ENCODE assay signal across 29 cellular contexts in the genomic region with DNA sequence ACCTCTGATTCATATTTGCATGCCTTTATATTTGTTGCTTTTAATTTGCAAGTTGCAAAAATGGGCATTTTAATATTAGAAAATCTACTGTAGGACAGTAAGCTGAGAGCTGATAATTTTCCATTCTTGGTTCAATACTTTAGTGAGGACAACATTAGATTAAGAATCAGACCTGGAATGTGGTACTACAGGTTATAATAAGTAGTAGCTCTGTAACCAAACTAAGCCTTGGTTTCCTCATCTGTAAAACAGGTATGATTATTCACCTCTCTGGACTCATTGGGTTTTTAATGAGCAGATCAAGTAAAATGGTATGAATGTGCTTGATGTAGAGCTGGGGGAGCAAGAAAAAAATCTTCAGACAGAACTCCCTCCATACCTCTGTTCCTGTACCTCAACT. TPM values are rescaled to one million over a fixed set of nuclear protein-coding genes. Genes with fewer than 3 reads are reported as not detected.
"Had no signal": no experiment of that assay in that cellular context is flagged by ENCODE, and none has a peak within 500 bp of the region (broad histone marks: within the 10 kb centered on the region; RNA-seq: fewer than 3 reads in every experiment).

No MANE protein-coding gene starts in this region.

- H3K27me3 ChIP-seq: Peyer's patch, SJCRH30 had no signal

- H3K4me1 ChIP-seq: breast epithelium, SJCRH30 had no signal

- H3K36me3 ChIP-seq: breast epithelium, Peyer's patch, SJCRH30, WERI-Rb-1 had no signal

- ATAC-seq: activated CD4-positive, alpha-beta T cell treated with anti-CD3 and anti-CD28 coated beads for 36 hours; activated T-cell treated with anti-CD3 and anti-CD28 coated beads, Interleukin-2, amount 50 U/mL, for 72 hours had no signal

- DNase-seq: activated CD4-positive, alpha-beta memory T cell treated with anti-CD3 and anti-CD28 coated beads, Interleukin-2, amount 10 ng/mL, durations not matched to agents 7 days and 5 days; activated CD4-positive, alpha-beta T cell treated with anti-CD3 and anti-CD28 coated beads for 36 hours; activated CD4-positive, alpha-beta T cell treated with anti-CD3 and anti-CD28 coated beads, Interleukin-2, amount 50 U/mL, for 1 hour; activated CD8-positive, alpha-beta memory T cell treated with anti-CD3 and anti-CD28 coated beads, Interleukin-2, amount 50 U/mL, for 4 hours; activated gamma-delta T cell treated with Interleukin-2 at 50 U/mL for 16 hours; activated naive CD4-positive, alpha-beta T cell treated with anti-CD3 and anti-CD28 coated beads, Interleukin-2, amount 10 ng/mL, durations not matched to agents 7 days and 5 days; activated naive CD8-positive, alpha-beta T cell treated with anti-CD3 and anti-CD28 coated beads for 36 hours; activated T-cell treated with anti-CD3 and anti-CD28 coated beads, Interleukin-2, amount 50 U/mL, for 72 hours; central memory CD4-positive, alpha-beta T cell; NCI-H1092; NCI-H1417; NCI-H1930; NCI-H2107; NCI-H345; NCI-H510A; NCI-H526 treated with DMSO at 0.1 percent for 48 hours; NCI-H82; Peyer's patch; Right ventricle myocardium superior; SK-N-SH; WERI-Rb-1 had no signal

- H3K27ac ChIP-seq: breast epithelium, KMS-11, RWPE1, SJCRH30, WERI-Rb-1 had no signal

- H3K36me3 Mint-ChIP-seq: activated naive CD4-positive, alpha-beta T cell treated with anti-CD3 and anti-CD28 coated beads, Interleukin-2, amount 10 ng/mL, durations not matched to agents 7 days and 5 days; activated naive CD8-positive, alpha-beta T cell treated with anti-CD3 and anti-CD28 coated beads for 36 hours had no signal

- H3K27me3 Mint-ChIP-seq: activated CD4-positive, alpha-beta memory T cell treated with anti-CD3 and anti-CD28 coated beads, Interleukin-2, amount 10 ng/mL, durations not matched to agents 7 days and 5 days; activated naive CD4-positive, alpha-beta T cell treated with anti-CD3 and anti-CD28 coated beads, Interleukin-2, amount 10 ng/mL, durations not matched to agents 7 days and 5 days; activated naive CD8-positive, alpha-beta T cell treated with anti-CD3 and anti-CD28 coated beads for 36 hours had no signal

- H3K9ac ChIP-seq: KMS-11, SK-N-SH had no signal

- H3K4me3 Mint-ChIP-seq: activated CD4-positive, alpha-beta memory T cell treated with anti-CD3 and anti-CD28 coated beads, Interleukin-2, amount 10 ng/mL, durations not matched to agents 7 days and 5 days; activated CD4-positive, alpha-beta T cell treated with anti-CD3 and anti-CD28 coated beads for 36 hours; activated naive CD4-positive, alpha-beta T cell treated with anti-CD3 and anti-CD28 coated beads, Interleukin-2, amount 10 ng/mL, durations not matched to agents 7 days and 5 days; activated naive CD8-positive, alpha-beta T cell treated with anti-CD3 and anti-CD28 coated beads for 36 hours; activated T-cell treated with anti-CD3 and anti-CD28 coated beads, Interleukin-2, amount 50 U/mL, for 72 hours; T-helper 2 cell treated with Interferon-gamma antibody and Interleukin-4, amounts not matched to agents 5 μg/mL and 100 μg/mL, for 36 hours had no signal

- H3K9me3 ChIP-seq: breast epithelium, Peyer's patch, SJCRH30, SK-N-SH had no signal

- H3K4me1 Mint-ChIP-seq: activated CD4-positive, alpha-beta memory T cell treated with anti-CD3 and anti-CD28 coated beads, Interleukin-2, amount 10 ng/mL, durations not matched to agents 7 days and 5 days; activated CD4-positive, alpha-beta T cell treated with anti-CD3 and anti-CD28 coated beads for 36 hours; activated naive CD4-positive, alpha-beta T cell treated with anti-CD3 and anti-CD28 coated beads, Interleukin-2, amount 10 ng/mL, durations not matched to agents 7 days and 5 days; activated naive CD8-positive, alpha-beta T cell treated with anti-CD3 and anti-CD28 coated beads for 36 hours had no signal

- H3K9me3 Mint-ChIP-seq: activated CD4-positive, alpha-beta memory T cell treated with anti-CD3 and anti-CD28 coated beads, Interleukin-2, amount 10 ng/mL, durations not matched to agents 7 days and 5 days; activated naive CD4-positive, alpha-beta T cell treated with anti-CD3 and anti-CD28 coated beads, Interleukin-2, amount 10 ng/mL, durations not matched to agents 7 days and 5 days; activated T-helper 2 cell treated with anti-CD3 and anti-CD28 coated beads, Interferon-gamma antibody, Interleukin-2, Interleukin-4, amounts not matched to agents 10 μg/mL and 5 μg/mL and 100 μg/mL, durations not matched to agents 14 hours and 24 hours and 36 hours; T-helper 2 cell treated with Interferon-gamma antibody and Interleukin-4, amounts not matched to agents 5 μg/mL and 100 μg/mL, for 36 hours had no signal

- H3K27ac Mint-ChIP-seq: activated CD4-positive, alpha-beta memory T cell treated with anti-CD3 and anti-CD28 coated beads, Interleukin-2, amount 10 ng/mL, durations not matched to agents 7 days and 5 days; activated CD4-positive, alpha-beta T cell treated with anti-CD3 and anti-CD28 coated beads for 36 hours; activated naive CD4-positive, alpha-beta T cell treated with anti-CD3 and anti-CD28 coated beads, Interleukin-2, amount 10 ng/mL, durations not matched to agents 7 days and 5 days; activated naive CD8-positive, alpha-beta T cell treated with anti-CD3 and anti-CD28 coated beads for 36 hours; activated T-cell treated with anti-CD3 and anti-CD28 coated beads, Interleukin-2, amount 50 U/mL, for 72 hours; activated T-helper 2 cell treated with anti-CD3 and anti-CD28 coated beads, Interferon-gamma antibody, Interleukin-2, Interleukin-4, amounts not matched to agents 10 μg/mL and 5 μg/mL and 100 μg/mL, durations not matched to agents 14 hours and 24 hours and 36 hours; T-helper 2 cell treated with Interferon-gamma antibody and Interleukin-4, amounts not matched to agents 5 μg/mL and 100 μg/mL, for 36 hours had no signal

- H3K4me2 ChIP-seq: KMS-11, SK-N-SH had no signal

- H3K4me3 ChIP-seq: breast epithelium, Peyer's patch, SJCRH30 had no signal

RNA-seq across cellular contexts. Expression of a gene that starts 31.1 kb away (rescaled TPM):
- total RNA-seq: activated CD4-positive, alpha-beta memory T cell treated with anti-CD3 and anti-CD28 coated beads, Interleukin-2, amount 10 ng/mL, durations not matched to agents 7 days and 5 days; activated CD4-positive, alpha-beta T cell treated with anti-CD3 and anti-CD28 coated beads for 36 hours; activated naive CD8-positive, alpha-beta T cell treated with anti-CD3 and anti-CD28 coated beads for 36 hours; activated T-cell treated with anti-CD3 and anti-CD28 coated beads, Interleukin-2, amount 50 U/mL, for 72 hours; activated T-helper 2 cell treated with anti-CD3 and anti-CD28 coated beads, Interferon-gamma antibody, Interleukin-2, Interleukin-4, amounts not matched to agents 10 μg/mL and 5 μg/mL and 100 μg/mL, durations not matched to agents 14 hours and 24 hours and 36 hours; OCI-LY7; T-helper 1 cell treated with Interleukin-12 subunit alpha and Interleukin-12 subunit beta and Interleukin-4 antibody, amounts not matched to agents 30 ng/mL and 1 ng/mL, for 36 hours had no signal
